16 cellular contexts compared by ENCODE assay signal in the genomic region with DNA sequence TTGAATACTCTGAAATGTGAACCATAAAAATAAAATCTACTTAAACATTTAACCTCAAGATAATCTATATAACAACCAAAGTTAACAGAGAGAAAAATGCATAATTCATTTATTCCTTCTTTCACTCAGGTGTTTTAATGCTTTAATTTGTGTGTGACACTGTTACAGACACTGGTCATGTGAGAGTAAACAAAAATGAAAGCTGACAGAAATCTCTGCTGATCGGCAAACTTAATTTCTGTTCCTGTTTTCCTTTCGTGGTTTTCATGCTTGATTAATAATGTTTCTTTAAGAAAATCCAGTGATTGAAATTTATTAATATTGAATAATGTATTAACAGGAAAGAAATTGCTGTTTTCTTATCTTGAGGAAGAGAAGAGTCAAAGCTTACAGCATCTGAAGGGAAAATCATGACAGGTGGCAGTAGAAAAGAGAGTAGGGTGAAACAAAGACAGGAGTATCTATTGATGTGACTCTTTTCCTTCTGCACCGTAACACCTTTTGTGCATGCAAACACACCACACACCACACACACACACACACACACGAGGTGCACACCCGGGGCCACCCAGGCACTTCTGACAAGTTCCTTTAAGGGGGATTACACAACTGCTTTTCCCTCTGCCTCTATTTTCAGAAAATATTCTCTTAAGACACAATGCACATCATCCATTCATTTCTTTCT. TPM values are rescaled to one million over a fixed set of nuclear protein-coding genes. Genes with fewer than 3 reads are reported as not detected.
A peak's percentile ranks its signal among the peaks of the same experiment; 100 is the strongest.
DNase-seq lines count a peak whose midpoint lies in the region; ATAC-seq lines count a peak whose summit lies in the region.
"Had no signal": no experiment of that assay in that cellular context is flagged by ENCODE, and none has a peak within 500 bp of the region (broad histone marks: within the 10 kb centered on the region; RNA-seq: fewer than 3 reads in every experiment).

No MANE protein-coding gene starts in this region.

- H3K4me3 Mint-ChIP-seq in dendritic cell treated with granulocyte-macrophage colony-stimulating factor and Interleukin-4, amounts not matched to agents 40 ng/mL and 50 ng/mL, for 4 days, result peak overlapping the region; percentile 11
- no peak overlapping the region for H3K4me3 Mint-ChIP-seq in activated T-helper 17 cell treated with anti-CD3 and anti-CD28 coated beads, Interleukin-2, amount 50 U/mL, for 72 hours

- DNase-seq in T-helper 9 cell (no peak), cerebellum (ENCODE audit: low spot score) (no peak)
- DNase-seq: amniotic stem cell; DMS 273 treated with DMSO at 0.1 percent for 48 hours; effector CD4-positive, alpha-beta T cell; NCI-H1417 treated with DMSO at 0.1 percent for 48 hours; posterior cingulate gyrus; T-helper 1 cell had no signal

- no peaks in the 10 kb centered on the region for H3K27me3 Mint-ChIP-seq in dendritic cell treated with granulocyte-macrophage colony-stimulating factor and Interleukin-4, amounts not matched to agents 40 ng/mL and 50 ng/mL, for 4 days
- no peaks in the 10 kb centered on the region for H3K27me3 Mint-ChIP-seq in activated T-helper 17 cell treated with anti-CD3 and anti-CD28 coated beads, Interleukin-2, amount 50 U/mL, for 72 hours

- peaks cover 22% of the 10 kb centered on the region for H3K4me1 Mint-ChIP-seq in dendritic cell treated with granulocyte-macrophage colony-stimulating factor and Interleukin-4, amounts not matched to agents 40 ng/mL and 50 ng/mL, for 4 days (ENCODE audit: low read depth)
- H3K4me1 Mint-ChIP-seq in activated T-helper 17 cell treated with anti-CD3 and anti-CD28 coated beads, Interleukin-2, amount 50 U/mL, for 72 hours, result no peaks in the 10 kb centered on the region

- H3K36me3 Mint-ChIP-seq in dendritic cell treated with granulocyte-macrophage colony-stimulating factor and Interleukin-4, amounts not matched to agents 40 ng/mL and 50 ng/mL, for 4 days (ENCODE audit: low read depth), result no peaks in the 10 kb centered on the region
- no peaks in the 10 kb centered on the region for H3K36me3 Mint-ChIP-seq in activated T-helper 17 cell treated with anti-CD3 and anti-CD28 coated beads, Interleukin-2, amount 50 U/mL, for 72 hours (ENCODE audit: low read depth)

- peaks cover 1% of the 10 kb centered on the region for H3K9me3 Mint-ChIP-seq in dendritic cell treated with granulocyte-macrophage colony-stimulating factor and Interleukin-4, amounts not matched to agents 40 ng/mL and 50 ng/mL, for 4 days
- H3K9me3 Mint-ChIP-seq in activated T-helper 17 cell treated with anti-CD3 and anti-CD28 coated beads, Interleukin-2, amount 50 U/mL, for 72 hours, result peaks cover 3% of the 10 kb centered on the region

- no peak overlapping the region for H3K27ac Mint-ChIP-seq in dendritic cell treated with granulocyte-macrophage colony-stimulating factor and Interleukin-4, amounts not matched to agents 40 ng/mL and 50 ng/mL, for 4 days
- no peak overlapping the region for H3K27ac Mint-ChIP-seq in activated T-helper 17 cell treated with anti-CD3 and anti-CD28 coated beads, Interleukin-2, amount 50 U/mL, for 72 hours

- intact Hi-C loops in dendritic cell treated with granulocyte-macrophage colony-stimulating factor and Interleukin-4, amounts not matched to agents 40 ng/mL and 50 ng/mL, for 4 days (cut with micrococcal nuclease), result no loop called here

- ATAC-seq in GM18870 (IDR thresholded peaks at IDR 0.05; ENCODE audit: unreplicated experiment) (peak; percentile 91), GM21717 (IDR thresholded peaks at IDR 0.05; ENCODE audit: unreplicated experiment) (peak; percentile 94), HG03139 (IDR thresholded peaks at IDR 0.05; ENCODE audit: unreplicated experiment) (peak; percentile 71)
- ATAC-seq in activated T-helper 17 cell treated with anti-CD3 and anti-CD28 coated beads, Interleukin-2, amount 50 U/mL, for 72 hours (replicated peaks), result no peak

RNA-seq across cellular contexts. Expression of a gene that starts 1.6 kb away (rescaled TPM):
- total RNA-seq in activated T-helper 17 cell treated with anti-CD3 and anti-CD28 coated beads, Interleukin-2, amount 50 U/mL, for 72 hours, result under 1 TPM in 1 of 2 donors, not detected in 1; 0.26 TPM
- total RNA-seq in cerebellum, result 3.0 TPM
- total RNA-seq: glomerular endothelial cell, lung microvascular endothelial cell, temporal lobe had no signal

RNA-seq across cellular contexts. Expression of a gene that starts 18.0 kb away (rescaled TPM):
- total RNA-seq in activated T-helper 17 cell treated with anti-CD3 and anti-CD28 coated beads, Interleukin-2, amount 50 U/mL, for 72 hours, result not detected
- total RNA-seq in cerebellum, result 6.6 TPM
- total RNA-seq: glomerular endothelial cell, lung microvascular endothelial cell had no signal

RNA-seq across cellular contexts. Expression of a gene that starts 42.0 kb away (rescaled TPM):
- not detected for total RNA-seq in activated T-helper 17 cell treated with anti-CD3 and anti-CD28 coated beads, Interleukin-2, amount 50 U/mL, for 72 hours
- total RNA-seq in cerebellum, result 0.36 TPM
- total RNA-seq: glomerular endothelial cell, lung microvascular endothelial cell, temporal lobe had no signal

RNA-seq across cellular contexts. Expression of a gene that starts 46.6 kb away (rescaled TPM):
- not detected for total RNA-seq in activated T-helper 17 cell treated with anti-CD3 and anti-CD28 coated beads, Interleukin-2, amount 50 U/mL, for 72 hours
- 0.73 TPM for total RNA-seq in cerebellum
- total RNA-seq: glomerular endothelial cell, lung microvascular endothelial cell, temporal lobe had no signal

RNA-seq across cellular contexts. Expression of a gene that starts 46.8 kb away (rescaled TPM):
- total RNA-seq in activated T-helper 17 cell treated with anti-CD3 and anti-CD28 coated beads, Interleukin-2, amount 50 U/mL, for 72 hours, result under 1 TPM in 1 of 2 donors, not detected in 1; 0.09 TPM
- total RNA-seq in cerebellum, result 2.7 TPM
- total RNA-seq: glomerular endothelial cell, lung microvascular endothelial cell had no signal
